Comparison of ENCODE assay signal across 8 cellular contexts in genomic region chr14:31026076-31026394, GRCh38. TPM values are rescaled to one million over a fixed set of nuclear protein-coding genes. Genes with fewer than 3 reads are reported as not detected.
DNase-seq lines count a peak whose midpoint lies in the region; ATAC-seq and TF ChIP-seq lines count a peak whose summit lies in the region.

STRN3 (minus strand) TSS chr14:31026379; CDS start chr14:31026185, 194 bp downstream.

- H3K4me1 ChIP-seq in mesenchymal stem cell (ENCODE audit: control insufficient read depth, insufficient read depth, low read depth, low read length) (peaks cover 2% of the 10 kb centered on the region), upper lobe of left lung (peaks cover 19 to 30% (median 23%) of the 10 kb centered on the region in 4 donors)

- DNase-seq in chondrocyte (ENCODE audit: low spot score): no peak
- DNase-seq in mesenchymal stem cell: no peak
- peak in 1 of 2 donors; percentile 93 for DNase-seq in upper lobe of left lung
- DNase-seq in HPDE6-E6E7 (ENCODE audit: extremely low spot score): no peak
- no peak for DNase-seq in NCI-H748 (lab: John Stamatoyannopoulos, UW; ENCODE audit: unreplicated experiment)

- H3K27me3 ChIP-seq in mesenchymal stem cell (ENCODE audit: control insufficient read depth in 1 of 2, insufficient read depth in 1 of 2, low read length in 2 of 2): no peaks in the 10 kb centered on the region
- no peaks in the 10 kb centered on the region for H3K27me3 ChIP-seq in upper lobe of left lung

- H3K27me3 Mint-ChIP-seq in IgD-negative memory B cell (no peaks in the 10 kb centered on the region), chondrocyte (ENCODE audit: low read depth) (no peaks in the 10 kb centered on the region)

- H2BK5ac ChIP-seq in mesenchymal stem cell (ENCODE audit: low read depth, low read length, poor library complexity, severe bottlenecking): peak within 1 kb of the TSS; percentile 97

- H2BK120ac ChIP-seq in mesenchymal stem cell (ENCODE audit: low read depth, low read length): peak within 1 kb of the TSS; percentile 93

- TF ChIP-seq CTCF in C4-2B (conservative IDR thresholded peaks at IDR 0.05) (no peak), chondrocyte (IDR thresholded peaks at IDR 0.05) (no peak), upper lobe of left lung (IDR thresholded peaks at IDR 0.05) (no peak)

- ATAC-seq in upper lobe of left lung (ENCODE audit: low FRiP score in 2 of 2): no peak
- ATAC-seq in HG02973 (IDR thresholded peaks at IDR 0.05; ENCODE audit: unreplicated experiment): no peak

- H3K4me1 Mint-ChIP-seq in IgD-negative memory B cell (peaks cover 31 to 46% (median 34%) of the 10 kb centered on the region in 3 donors), chondrocyte (ENCODE audit: low read depth) (peaks cover 36% of the 10 kb centered on the region)

- H4K91ac ChIP-seq in mesenchymal stem cell (ENCODE audit: low read length): peak within 1 kb of the TSS; percentile 92

- H3K27ac ChIP-seq in C4-2B (peak within 1 kb of the TSS; percentile 97), mesenchymal stem cell (ENCODE audit: low read length, poor library complexity, severe bottlenecking) (peak within 1 kb of the TSS; percentile 100), upper lobe of left lung (peak within 1 kb of the TSS; percentile 97 to 100 (median 98))

- peak within 1 kb of the TSS; percentile 79 for H3K4me2 ChIP-seq in mesenchymal stem cell (ENCODE audit: low read length, poor library complexity, severe bottlenecking)

- H4K8ac ChIP-seq in mesenchymal stem cell (ENCODE audit: low read length): peak within 1 kb of the TSS; percentile 88

- peak within 1 kb of the TSS; percentile 13 for H2AK5ac ChIP-seq in mesenchymal stem cell (ENCODE audit: low read length, severe bottlenecking)

- H3K9ac ChIP-seq in mesenchymal stem cell (ENCODE audit: low read length): peak within 1 kb of the TSS; percentile 97

- peaks cover 2% of the 10 kb centered on the region for H3K36me3 Mint-ChIP-seq in IgD-negative memory B cell
- peaks cover 5% of the 10 kb centered on the region for H3K36me3 Mint-ChIP-seq in chondrocyte (ENCODE audit: low read depth)

- H3K36me3 ChIP-seq in mesenchymal stem cell (ENCODE audit: control insufficient read depth in 1 of 2, insufficient read depth in 2 of 2, low read depth in 1 of 2, low read length in 2 of 2) (peaks cover 0 to 16% of the 10 kb centered on the region in 2 experiments), upper lobe of left lung (no peaks in the 10 kb centered on the region)

- H3K14ac ChIP-seq in mesenchymal stem cell (ENCODE audit: low read length in 2 of 2): peak within 1 kb of the TSS; percentile 97 to 99

- peaks cover 7% of the 10 kb centered on the region for H3K79me1 ChIP-seq in mesenchymal stem cell (replicated peaks; ENCODE audit: low read length, poor library complexity, severe bottlenecking)

- H3K9me3 ChIP-seq in mesenchymal stem cell (ENCODE audit: control insufficient read depth, low read length): no peaks in the 10 kb centered on the region
- no peaks in the 10 kb centered on the region for H3K9me3 ChIP-seq in upper lobe of left lung

- peak within 1 kb of the TSS; percentile 97 for H2BK15ac ChIP-seq in mesenchymal stem cell (ENCODE audit: low read depth, poor library complexity, severe bottlenecking)

- H2AFZ ChIP-seq in mesenchymal stem cell (ENCODE audit: low read depth, low read length): peak within 1 kb of the TSS; percentile 64

- peak within 1 kb of the TSS in 1 of 2 experiments; percentile 59 for H2BK12ac ChIP-seq in mesenchymal stem cell (ENCODE audit: low read length in 2 of 2)

- peak within 1 kb of the TSS; percentile 97 for H3K18ac ChIP-seq in mesenchymal stem cell (ENCODE audit: low read depth in 1 of 2, low read length in 2 of 2)

- H3K27ac Mint-ChIP-seq in IgD-negative memory B cell (peak within 1 kb of the TSS; percentile 94 to 98 (median 97)), chondrocyte (ENCODE audit: unreplicated experiment) (peak within 1 kb of the TSS; percentile 100)

- no peak for TF ChIP-seq EP300 in upper lobe of left lung (IDR thresholded peaks at IDR 0.05)

- no peak for TF ChIP-seq POLR2A in upper lobe of left lung (IDR thresholded peaks at IDR 0.05)

- H3K4ac ChIP-seq in mesenchymal stem cell (ENCODE audit: low read depth in 1 of 2, low read length in 2 of 2): peak within 1 kb of the TSS; percentile 83 to 98

- H3K9me3 Mint-ChIP-seq in IgD-negative memory B cell: no peaks in the 10 kb centered on the region
- H3K9me3 Mint-ChIP-seq in chondrocyte (ENCODE audit: low read depth): no peaks in the 10 kb centered on the region

- H3K4me3 Mint-ChIP-seq in IgD-negative memory B cell: peak within 1 kb of the TSS; percentile 97 to 99 (median 98)
- H3K4me3 Mint-ChIP-seq in chondrocyte (ENCODE audit: unreplicated experiment): peak within 1 kb of the TSS; percentile 74

- H3K23ac ChIP-seq in mesenchymal stem cell (ENCODE audit: low read length in 2 of 2): peak within 1 kb of the TSS in 1 of 2 experiments; percentile 66

- WGBS in mesenchymal stem cell: 2% methylated on average over 10 of the region's 29 CpGs
- 0% methylated on average over 1 of the region's 29 CpGs; no CpG with 5 or more reads in 1 of the 2 donors for WGBS in upper lobe of left lung, 2 donors

- H3K4me3 ChIP-seq in mesenchymal stem cell (ENCODE audit: insufficient read depth in 1 of 2, low read depth in 1 of 2, low read length in 2 of 2) (peak within 1 kb of the TSS; percentile 89 to 99), upper lobe of left lung (peak within 1 kb of the TSS; percentile 63 to 90 (median 72))

RNA-seq across cellular contexts. Expression of gene STRN3, which starts in this region (rescaled TPM):
- polyA plus RNA-seq in IgD-negative memory B cell: 4.9 TPM
- total RNA-seq in chondrocyte (39.5 to 46.5 TPM (median 41.5 TPM) in 3 replicates), upper lobe of left lung (10 to 100 TPM; 21.9 to 61.4 (median 29.4) TPM)
- polyA plus RNA-seq in mesenchymal stem cell (2013, experiment 1 of 2): 19.4 TPM
- polyA plus RNA-seq in mesenchymal stem cell (2013, experiment 2 of 2): 20.0 TPM
